In the genomic region with DNA sequence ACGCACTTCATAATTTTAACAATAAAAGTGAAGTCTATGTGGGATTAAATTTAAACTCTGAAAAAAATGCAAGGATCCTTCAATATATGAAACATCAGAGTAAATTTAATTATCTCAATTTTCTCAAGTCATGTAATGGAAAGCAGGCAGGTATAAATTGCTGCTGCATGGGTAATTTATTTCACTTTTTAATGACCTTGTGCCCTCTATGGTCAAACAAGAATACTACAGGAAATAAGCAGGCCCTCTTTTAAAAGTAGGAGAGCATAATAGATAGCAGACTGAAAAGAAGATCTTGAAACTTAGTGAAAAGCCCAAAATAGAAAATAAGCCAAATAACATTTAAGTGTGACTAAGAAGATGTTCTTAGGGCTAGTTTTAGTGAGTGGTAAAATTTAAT, we compare ENCODE assay signal across 8 cellular contexts. TPM values are rescaled to one million over a fixed set of nuclear protein-coding genes. Genes with fewer than 3 reads are reported as not detected.
DNase-seq lines count a peak whose midpoint lies in the region; ATAC-seq and TF ChIP-seq lines count a peak whose summit lies in the region.

No MANE protein-coding gene starts in this region.

- no peaks in the 10 kb centered on the region for H4K20me1 ChIP-seq in DND-41 (ENCODE audit: insufficient read depth, low read length)

- TF ChIP-seq CTCF in DND-41 (IDR thresholded peaks at IDR 0.05; ENCODE audit: borderline replicate concordance, extremely low read depth, low read length, poor library complexity, severe bottlenecking) (peak; percentile 64), liver (IDR thresholded peaks at IDR 0.05; ENCODE audit: low read depth, low read length, missing input control) (peak; percentile 49)

- no peaks in the 10 kb centered on the region for H3K4me1 ChIP-seq in DND-41 (ENCODE audit: insufficient read depth, low read length)
- peaks cover 0 to 1% (median 0%) of the 10 kb centered on the region in 4 donors for H3K4me1 ChIP-seq in liver (ENCODE audit: control insufficient read depth in 4 of 4, insufficient read depth in 4 of 4, low read length in 3 of 4)

- WGBS in liver: 96% methylated on average over 1 of the region's 1 CpG

- H3K9me3 ChIP-seq in DND-41 (ENCODE audit: insufficient read depth, low read length, severe bottlenecking): no peaks in the 10 kb centered on the region
- H3K9me3 ChIP-seq in liver (ENCODE audit: control insufficient read depth in 4 of 4, low read length in 3 of 4): no peaks in the 10 kb centered on the region

- no peaks in the 10 kb centered on the region for H3K79me2 ChIP-seq in DND-41 (ENCODE audit: insufficient read depth, low read length)

- no peak for DNase-seq in DND-41
- peak; percentile 21 for DNase-seq in SK-N-DZ (ENCODE audit: low spot score)
- no peak for DNase-seq in cortex of kidney (lab: John Stamatoyannopoulos, UW)
- DNase-seq in foreskin melanocyte: no peak
- DNase-seq in stimulated activated CD4-positive, alpha-beta T cell treated with anti-CD3 and anti-CD28 coated beads, Interleukin-4, amount 100 ng/mL, for 1 hour: no peak

- H3K9ac ChIP-seq in DND-41 (ENCODE audit: low read depth, low read length): no peak overlapping the region
- no peak overlapping the region for H3K9ac ChIP-seq in liver (ENCODE audit: low read depth in 1 of 2, low read length in 2 of 2)

- ATAC-seq in DND-41 (ENCODE audit: insufficient read depth, low read depth): peak; percentile 58; the same call in 1 of the 3 replicates
- ATAC-seq in HG02885 (IDR thresholded peaks at IDR 0.05; ENCODE audit: poor library complexity, unreplicated experiment): peak; percentile 71
- ATAC-seq in HG02852 (IDR thresholded peaks at IDR 0.05; ENCODE audit: unreplicated experiment): no peak

- H3K27me3 ChIP-seq in DND-41 (ENCODE audit: insufficient read depth, low read length, poor library complexity): no peaks in the 10 kb centered on the region
- no peaks in the 10 kb centered on the region for H3K27me3 ChIP-seq in liver (ENCODE audit: control insufficient read depth in 4 of 4, insufficient read depth in 4 of 4, low read length in 3 of 4)

- H3K36me3 ChIP-seq in DND-41 (ENCODE audit: insufficient read depth, low read length): no peaks in the 10 kb centered on the region
- H3K36me3 ChIP-seq in liver (ENCODE audit: control insufficient read depth in 4 of 4, insufficient read depth in 3 of 4, low read depth in 1 of 4, low read length in 3 of 4): no peaks in the 10 kb centered on the region

- no peak overlapping the region for H3K4me2 ChIP-seq in DND-41 (ENCODE audit: insufficient read depth, low read length)

- peak; percentile 74 to 78 for TF ChIP-seq RAD21 in liver (IDR thresholded peaks at IDR 0.05)

- H2AFZ ChIP-seq in DND-41 (ENCODE audit: low read depth, low read length): no peak overlapping the region

- H3K27ac ChIP-seq in DND-41 (ENCODE audit: low read length) (no peak overlapping the region), liver (ENCODE audit: low read depth in 1 of 2, low read length in 2 of 2) (no peak overlapping the region)

- no peak overlapping the region for H3K4me3 ChIP-seq in DND-41 (ENCODE audit: low read depth in 1 of 2, low read length in 2 of 2)
- H3K4me3 ChIP-seq in liver (ENCODE audit: low read depth in 1 of 3, low read length in 3 of 3): no peak overlapping the region

TF ChIP-seq in liver, 16 proteins besides CTCF, POLR2A, EP300 and RAD21:
- TF ChIP-seq JUND (IDR thresholded peaks at IDR 0.05) (no peak), RXRA (IDR thresholded peaks at IDR 0.05) (no peak), YY1 (IDR thresholded peaks at IDR 0.05) (no peak), SP1 (IDR thresholded peaks at IDR 0.05) (no peak), HNF4G (IDR thresholded peaks at IDR 0.05) (no peak), GABPA (IDR thresholded peaks at IDR 0.05 in 1 of 2, conservative IDR thresholded peaks at IDR 0.05 in 1 of 2) (no peak), FOXA1 (IDR thresholded peaks at IDR 0.05) (no peak), EGR1 (IDR thresholded peaks at IDR 0.05; ENCODE audit: low read depth in 2 of 2) (no peak)
- TF ChIP-seq, protein P1, sequence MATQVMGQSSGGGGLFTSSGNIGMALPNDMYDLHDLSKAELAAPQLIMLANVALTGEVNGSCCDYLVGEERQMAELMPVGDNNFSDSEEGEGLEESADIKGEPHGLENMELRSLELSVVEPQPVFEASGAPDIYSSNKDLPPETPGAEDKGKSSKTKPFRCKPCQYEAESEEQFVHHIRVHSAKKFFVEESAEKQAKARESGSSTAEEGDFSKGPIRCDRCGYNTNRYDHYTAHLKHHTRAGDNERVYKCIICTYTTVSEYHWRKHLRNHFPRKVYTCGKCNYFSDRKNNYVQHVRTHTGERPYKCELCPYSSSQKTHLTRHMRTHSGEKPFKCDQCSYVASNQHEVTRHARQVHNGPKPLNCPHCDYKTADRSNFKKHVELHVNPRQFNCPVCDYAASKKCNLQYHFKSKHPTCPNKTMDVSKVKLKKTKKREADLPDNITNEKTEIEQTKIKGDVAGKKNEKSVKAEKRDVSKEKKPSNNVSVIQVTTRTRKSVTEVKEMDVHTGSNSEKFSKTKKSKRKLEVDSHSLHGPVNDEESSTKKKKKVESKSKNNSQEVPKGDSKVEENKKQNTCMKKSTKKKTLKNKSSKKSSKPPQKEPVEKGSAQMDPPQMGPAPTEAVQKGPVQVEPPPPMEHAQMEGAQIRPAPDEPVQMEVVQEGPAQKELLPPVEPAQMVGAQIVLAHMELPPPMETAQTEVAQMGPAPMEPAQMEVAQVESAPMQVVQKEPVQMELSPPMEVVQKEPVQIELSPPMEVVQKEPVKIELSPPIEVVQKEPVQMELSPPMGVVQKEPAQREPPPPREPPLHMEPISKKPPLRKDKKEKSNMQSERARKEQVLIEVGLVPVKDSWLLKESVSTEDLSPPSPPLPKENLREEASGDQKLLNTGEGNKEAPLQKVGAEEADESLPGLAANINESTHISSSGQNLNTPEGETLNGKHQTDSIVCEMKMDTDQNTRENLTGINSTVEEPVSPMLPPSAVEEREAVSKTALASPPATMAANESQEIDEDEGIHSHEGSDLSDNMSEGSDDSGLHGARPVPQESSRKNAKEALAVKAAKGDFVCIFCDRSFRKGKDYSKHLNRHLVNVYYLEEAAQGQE (IDR thresholded peaks at IDR 0.05): no peak
- TF ChIP-seq, protein P2, sequence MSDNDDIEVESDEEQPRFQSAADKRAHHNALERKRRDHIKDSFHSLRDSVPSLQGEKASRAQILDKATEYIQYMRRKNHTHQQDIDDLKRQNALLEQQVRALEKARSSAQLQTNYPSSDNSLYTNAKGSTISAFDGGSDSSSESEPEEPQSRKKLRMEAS (IDR thresholded peaks at IDR 0.05): no peak

RNA-seq across cellular contexts. Expression of gene BCAS2, which starts 22.9 kb away (rescaled TPM):
- polyA plus RNA-seq in SK-N-DZ (2014; cell fraction: cytosol; rRNA removed): 61.0 and 67.4 TPM in 2 replicates
- polyA plus RNA-seq in SK-N-DZ (2014; cell fraction: nucleus; rRNA removed): 29.6 and 32.2 TPM in 2 replicates
- total RNA-seq in liver: 10 to 100 TPM; 15.7 to 16.8 TPM
- 10 to 100 TPM; 19.1 to 33.5 TPM for polyA plus RNA-seq in liver

RNA-seq across cellular contexts. Expression of gene TRIM33, which starts 47.5 kb away (rescaled TPM):
- polyA plus RNA-seq in SK-N-DZ (2014; cell fraction: cytosol; rRNA removed): 18.7 and 20.4 TPM in 2 replicates
- polyA plus RNA-seq in SK-N-DZ (2014; cell fraction: nucleus; rRNA removed): 25.4 and 26.7 TPM in 2 replicates
- 10 to 100 TPM; 21.1 to 30.5 TPM for total RNA-seq in liver
- polyA plus RNA-seq in liver: 10 to 100 TPM in 1 of 2 donors, 1 to 10 TPM in 1; 4.5 to 12.1 TPM
